8 cellular contexts compared by ENCODE assay signal in genomic region chr7:43646603-43647313, GRCh38.
DNase-seq lines count a peak whose midpoint lies in the region; ATAC-seq and TF ChIP-seq lines count a peak whose summit lies in the region.

No MANE protein-coding gene starts in this region.

- no peaks in the 10 kb centered on the region for H3K27me3 Mint-ChIP-seq in activated T-cell treated with anti-CD3 and anti-CD28 coated beads, Interleukin-2, amount 50 U/mL, for 4 hours (ENCODE audit: low read depth)

- peaks cover 50% of the 10 kb centered on the region for H3K36me3 Mint-ChIP-seq in activated T-cell treated with anti-CD3 and anti-CD28 coated beads, Interleukin-2, amount 50 U/mL, for 4 hours (ENCODE audit: insufficient read depth)

- H3K4me1 Mint-ChIP-seq in activated T-cell treated with anti-CD3 and anti-CD28 coated beads, Interleukin-2, amount 50 U/mL, for 4 hours (ENCODE audit: low read depth), result peaks cover 92% of the 10 kb centered on the region

- peaks cover 42 to 65% of the 10 kb centered on the region in 2 donors for H3K4me1 ChIP-seq in ascending aorta
- H3K4me1 ChIP-seq in tibial artery, result peaks cover 0 to 83% (median 71%) of the 10 kb centered on the region in 4 donors

- TF ChIP-seq CTCF in ascending aorta (IDR thresholded peaks at IDR 0.05), result no peak
- no peak for TF ChIP-seq CTCF in tibial artery (IDR thresholded peaks at IDR 0.05)

- no peak for ATAC-seq in activated T-cell treated with anti-CD3 and anti-CD28 coated beads, Interleukin-2, amount 50 U/mL, for 4 hours
- no peak for ATAC-seq in GM18873 (IDR thresholded peaks at IDR 0.05; ENCODE audit: low FRiP score, unreplicated experiment)

- H3K4me3 ChIP-seq in ascending aorta, result peak overlapping the region in 1 of 2 donors; percentile 60
- H3K4me3 ChIP-seq in tibial artery, result peak overlapping the region; percentile 29

- H3K9me3 ChIP-seq in ascending aorta (no peaks in the 10 kb centered on the region), tibial artery (no peaks in the 10 kb centered on the region)

- H3K27me3 ChIP-seq in ascending aorta (no peaks in the 10 kb centered on the region), tibial artery (no peaks in the 10 kb centered on the region)

- no peaks in the 10 kb centered on the region for H3K9me3 Mint-ChIP-seq in activated T-cell treated with anti-CD3 and anti-CD28 coated beads, Interleukin-2, amount 50 U/mL, for 4 hours

- DNase-seq in activated T-cell treated with anti-CD3 and anti-CD28 coated beads, Interleukin-2, amount 50 U/mL, for 4 hours, result no peak
- no peak for DNase-seq in activated T-cell treated with anti-CD3 and anti-CD28 coated beads for 4 hours
- DNase-seq in ascending aorta (ENCODE audit: low spot score in 2 of 2), result no peak
- peak; percentile 35 for DNase-seq in kidney tubule cell (ENCODE audit: low spot score)
- peak in 1 of 2 donors; percentile 72 for DNase-seq in tibial artery
- DNase-seq in SW480 (ENCODE audit: low spot score), result no peak
- DNase-seq in HT-29 (ENCODE audit: low spot score), result no peak

- H3K27ac ChIP-seq in ascending aorta, result peak overlapping the region; percentile 94 to 96
- H3K27ac ChIP-seq in tibial artery, result peak overlapping the region; percentile 82 to 91

- peak overlapping the region; percentile 19 for H3K4me3 Mint-ChIP-seq in activated T-cell treated with anti-CD3 and anti-CD28 coated beads, Interleukin-2, amount 50 U/mL, for 4 hours

- intact Hi-C loops in ascending aorta (cut with DNase I) (loop anchor here (5.0 kb wide), 2 partner anchors 34 to 36 kb away; no protein-coding TSS in a partner anchor), tibial artery (cut with DNase I; ENCODE audit: low total_unique reads) (loop anchor here (10.0 kb wide), 1 partner anchor 62 kb away; the partner anchor contains the start of gene STK17A)

- H3K36me3 ChIP-seq in ascending aorta, result no peaks in the 10 kb centered on the region
- H3K36me3 ChIP-seq in tibial artery, result peaks cover 0 to 24% (median 13%) of the 10 kb centered on the region in 3 donors
